In genomic region chr17:79931517-79932309, GRCh38 we compare ENCODE assay signal across 1 cellular context.
A peak's percentile ranks its signal among the peaks of the same experiment; 100 is the strongest.
TF ChIP-seq lines count a peak whose summit lies in the region.

No MANE protein-coding gene starts in this region.

TF ChIP-seq in HepG2, 621 proteins besides CTCF, POLR2A, EP300 and RAD21 (continued from another document and continues in another):
- TF ChIP-seq AHDC1 (CRISPR knock-in tag; IDR thresholded peaks at IDR 0.05; ENCODE audit: borderline replicate concordance) (no peak), SNAPC5 (CRISPR knock-in tag; IDR thresholded peaks at IDR 0.05; ENCODE audit: borderline replicate concordance) (no peak; the same call in 1 of the 2 replicates), ZNF704 (CRISPR knock-in tag; IDR thresholded peaks at IDR 0.05; ENCODE audit: borderline replicate concordance) (peak; percentile 75; the same call in 1 of the 2 replicates), ZHX2 (IDR thresholded peaks at IDR 0.05; ENCODE audit: low read depth) (no peak), ZHX2 (CRISPR knock-in tag; IDR thresholded peaks at IDR 0.05; ENCODE audit: borderline replicate concordance) (no peak), DNMT1 (CRISPR knock-in tag; IDR thresholded peaks at IDR 0.05) (no peak), CREM (IDR thresholded peaks at IDR 0.05) (no peak; the same call in 1 of the 2 replicates), CREM (CRISPR knock-in tag; IDR thresholded peaks at IDR 0.05) (no peak), ZSCAN29 (CRISPR knock-in tag; conservative IDR thresholded peaks at IDR 0.05) (peak; percentile 70; the same call in 1 of the 2 replicates), ZNF710 (CRISPR knock-in tag; IDR thresholded peaks at IDR 0.05; ENCODE audit: borderline replicate concordance) (peak; percentile 42; the same call in 1 of the 2 replicates), ZNF207 (IDR thresholded peaks at IDR 0.05; ENCODE audit: borderline replicate concordance) (no peak), TFE3 (CRISPR knock-in tag; IDR thresholded peaks at IDR 0.05) (peak; percentile 84; the same call in 1 of the 2 replicates), SMARCC2 (IDR thresholded peaks at IDR 0.05) (no peak), SIN3A (IDR thresholded peaks at IDR 0.05; ENCODE audit: borderline replicate concordance, low read depth, low read length) (peak; percentile 28; the same call in 1 of the 2 replicates), JUND (CRISPR knock-in tag; IDR thresholded peaks at IDR 0.05) (no peak), PTBP1 (IDR thresholded peaks at IDR 0.05; ENCODE audit: low read depth, low read length, poor library complexity, severe bottlenecking) (no peak), AGO1 (IDR thresholded peaks at IDR 0.05; ENCODE audit: low read depth, low read length, poor library complexity, severe bottlenecking) (no peak), SNAI1 (CRISPR knock-in tag; IDR thresholded peaks at IDR 0.05; ENCODE audit: borderline replicate concordance) (no peak), ZSCAN30 (CRISPR knock-in tag; IDR thresholded peaks at IDR 0.05) (no peak), ZSCAN22 (CRISPR knock-in tag; IDR thresholded peaks at IDR 0.05) (no peak), ZEB1 (IDR thresholded peaks at IDR 0.05; ENCODE audit: insufficient replicate concordance, low read depth) (peak; percentile 94), ZBTB38 (CRISPR knock-in tag; IDR thresholded peaks at IDR 0.05) (no peak), NR2F1 (CRISPR knock-in tag; IDR thresholded peaks at IDR 0.05) (peak in 1 of 2 experiments; percentile 38; a peak in 1 of 4 replicates), ARNT (IDR thresholded peaks at IDR 0.05) (no peak), SATB2 (CRISPR knock-in tag; IDR thresholded peaks at IDR 0.05) (no peak), ATF7 (IDR thresholded peaks at IDR 0.05) (no peak), ATF7 (CRISPR knock-in tag; IDR thresholded peaks at IDR 0.05) (0 out of 2 replicates have a peak, but pooled peaks have one; percentile 29), ZBTB34 (CRISPR knock-in tag; IDR thresholded peaks at IDR 0.05) (no peak), TFAP4 (IDR thresholded peaks at IDR 0.05; ENCODE audit: borderline replicate concordance, low read depth) (no peak; the same call in 1 of the 2 replicates), GPN1 (CRISPR knock-in tag; IDR thresholded peaks at IDR 0.05; ENCODE audit: borderline replicate concordance) (no peak), ZNF615 (CRISPR knock-in tag; IDR thresholded peaks at IDR 0.05; ENCODE audit: borderline replicate concordance) (no peak), THAP7 (CRISPR knock-in tag; IDR thresholded peaks at IDR 0.05) (no peak), HNRNPUL1 (IDR thresholded peaks at IDR 0.05; ENCODE audit: low read depth, low read length) (no peak), BCL3 (CRISPR knock-in tag; IDR thresholded peaks at IDR 0.05) (0 out of 2 replicates have a peak, but pooled peaks have one; percentile 4), REL (CRISPR knock-in tag; conservative IDR thresholded peaks at IDR 0.05) (no peak), EED (CRISPR knock-in tag; IDR thresholded peaks at IDR 0.05) (peak; percentile 51; the same call in 1 of the 2 replicates), BORCS8-MEF2B (CRISPR knock-in tag; IDR thresholded peaks at IDR 0.05) (no peak), ZC3H13 (CRISPR knock-in tag; IDR thresholded peaks at IDR 0.05) (0 out of 2 replicates have a peak, but pooled peaks have one; percentile 49), CEBPB (IDR thresholded peaks at IDR 0.05; ENCODE audit: borderline replicate concordance, low read depth, low read length) (no peak), ZNF17 (CRISPR knock-in tag; IDR thresholded peaks at IDR 0.05) (no peak), SIX4 (CRISPR knock-in tag; IDR thresholded peaks at IDR 0.05) (no peak)
